ENCODE assay signal across 17 cellular contexts in the genomic region with DNA sequence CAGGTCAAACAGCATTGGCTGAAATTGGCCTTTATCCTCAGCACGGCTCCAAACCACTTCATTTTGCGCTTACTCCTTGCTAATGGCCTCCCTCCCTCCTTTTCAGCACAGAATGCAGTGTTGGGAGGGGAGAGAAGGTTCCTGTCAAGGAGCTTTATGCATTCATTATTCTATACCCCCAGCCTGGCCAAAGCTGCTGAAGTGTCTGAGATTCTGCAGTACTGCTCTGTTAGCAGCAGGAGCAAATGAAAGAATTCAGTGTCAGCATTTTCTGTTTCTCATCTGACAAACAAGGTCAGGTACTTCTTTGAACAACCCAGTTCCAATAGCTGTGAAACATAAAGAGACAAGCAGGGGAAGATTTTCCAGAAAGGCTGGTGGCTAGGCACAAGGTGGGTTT.
DNase-seq lines count a peak whose midpoint lies in the region; ATAC-seq and TF ChIP-seq lines count a peak whose summit lies in the region.
"Had no signal": no experiment of that assay in that cellular context is flagged by ENCODE, and none has a peak within 500 bp of the region (broad histone marks: within the 10 kb centered on the region; RNA-seq: fewer than 3 reads in every experiment).

No MANE protein-coding gene starts in this region.

- H3K4me3 ChIP-seq in HAP-1, result no peak overlapping the region
- H3K4me3 ChIP-seq: coronary artery, PC-9, psoas muscle, vagina had no signal

- no peaks in the 10 kb centered on the region for H3K36me3 ChIP-seq in HAP-1 (replicated peaks)
- H3K36me3 ChIP-seq: vagina had no signal

- H3K9me3 Mint-ChIP-seq in neural crest cell, result peaks cover 3% of the 10 kb centered on the region
- peaks cover 8% of the 10 kb centered on the region for H3K9me3 Mint-ChIP-seq in activated T-cell treated with anti-CD3 and anti-CD28 coated beads, Interleukin-2, amount 50 U/mL, for 4 hours

- no peak for ATAC-seq in stimulated activated naive CD8-positive, alpha-beta T cell treated with anti-CD3 and anti-CD28 coated beads, Interleukin-15, Interleukin-2, amounts not matched to agents 100 U/mL and 50 U/mL, for 24 hours
- no peak for ATAC-seq in activated T-cell treated with anti-CD3 and anti-CD28 coated beads, Interleukin-2, amount 50 U/mL, for 4 hours
- ATAC-seq: activated CD4-positive, CD25-positive, alpha-beta regulatory T cell treated with anti-CD3 and anti-CD28 coated beads, Interleukin-2, amount 50 U/mL, for 24 hours; psoas muscle; T-cell had no signal

- no peaks in the 10 kb centered on the region for H3K27me3 Mint-ChIP-seq in neural crest cell (ENCODE audit: low read depth)
- peaks cover 25% of the 10 kb centered on the region for H3K27me3 Mint-ChIP-seq in activated T-cell treated with anti-CD3 and anti-CD28 coated beads, Interleukin-2, amount 50 U/mL, for 4 hours (ENCODE audit: low read depth)

- no peak overlapping the region for H3K4me3 Mint-ChIP-seq in neural crest cell
- no peak overlapping the region for H3K4me3 Mint-ChIP-seq in activated T-cell treated with anti-CD3 and anti-CD28 coated beads, Interleukin-2, amount 50 U/mL, for 4 hours
- H3K4me3 Mint-ChIP-seq: activated T-cell treated with anti-CD3 and anti-CD28 coated beads, Interleukin-2, amount 50 U/mL, for 24 hours; T-cell had no signal

- 0 out of 2 replicates have a peak, but pooled peaks cover 3% of the 10 kb centered on the region for H3K27me3 ChIP-seq in HAP-1 (ENCODE audit: low read depth)
- H3K27me3 ChIP-seq: vagina had no signal

- H3K4me1 ChIP-seq in HAP-1, result no peaks in the 10 kb centered on the region
- H3K4me1 ChIP-seq: psoas muscle, vagina had no signal

- peaks cover 31% of the 10 kb centered on the region for H3K4me1 Mint-ChIP-seq in neural crest cell
- H3K4me1 Mint-ChIP-seq in activated T-cell treated with anti-CD3 and anti-CD28 coated beads, Interleukin-2, amount 50 U/mL, for 4 hours (ENCODE audit: low read depth), result no peaks in the 10 kb centered on the region
- H3K4me1 Mint-ChIP-seq: T-cell had no signal

- DNase-seq in HAP-1 (ENCODE audit: low spot score in 2 of 2) (peak; percentile 12 to 21), NCI-H1417 (lab: John Stamatoyannopoulos, UW) (peak; percentile 43 to 91 (median 80)), cerebellar cortex (ENCODE audit: low spot score) (peak; percentile 13), neural crest cell (ENCODE audit: low read depth, low spot score) (no peak)
- DNase-seq in activated CD4-positive, alpha-beta T cell treated with anti-CD3 and anti-CD28 coated beads, Interleukin-2, amount 50 U/mL, for 1 hour, result no peak
- no peak for DNase-seq in stimulated activated naive CD8-positive, alpha-beta T cell treated with anti-CD3 and anti-CD28 coated beads, Interleukin-15, Interleukin-2, amounts not matched to agents 100 U/mL and 50 U/mL, for 24 hours
- DNase-seq in activated CD4-positive, alpha-beta T cell treated with anti-CD3 and anti-CD28 coated beads, Interleukin-2, amount 50 U/mL, for 4 hours, result no peak
- no peak for DNase-seq in activated T-cell treated with anti-CD3 and anti-CD28 coated beads, Interleukin-2, amount 50 U/mL, for 4 hours
- DNase-seq: activated T-cell treated with anti-CD3 and anti-CD28 coated beads, Interleukin-2, amount 50 U/mL, for 24 hours; KBM-7; PC-9; psoas muscle; stimulated activated CD4-positive, alpha-beta T cell treated with anti-CD3 and anti-CD28 coated beads, Interleukin-2, amount 100 ng/mL, for 24 hours; T-cell had no signal

- H3K27ac Mint-ChIP-seq in neural crest cell (ENCODE audit: unreplicated experiment), result no peak overlapping the region
- H3K27ac Mint-ChIP-seq: activated T-cell treated with anti-CD3 and anti-CD28 coated beads, Interleukin-2, amount 50 U/mL, for 24 hours; T-cell had no signal

- in situ Hi-C loops in HAP-1 (cut with MboI; ENCODE audit: low sequenced_read_pairs), result no loop called here

- H3K9me3 ChIP-seq in HAP-1, result no peaks in the 10 kb centered on the region
- H3K9me3 ChIP-seq: psoas muscle, vagina had no signal

- TF ChIP-seq CTCF in neural crest cell (conservative IDR thresholded peaks at IDR 0.05), result peak; percentile 33

- H3K36me3 Mint-ChIP-seq in neural crest cell (ENCODE audit: low read depth), result no peaks in the 10 kb centered on the region
- H3K36me3 Mint-ChIP-seq in activated T-cell treated with anti-CD3 and anti-CD28 coated beads, Interleukin-2, amount 50 U/mL, for 4 hours (ENCODE audit: insufficient read depth), result no peaks in the 10 kb centered on the region
- H3K36me3 Mint-ChIP-seq: T-cell had no signal

Comparison
In these comparisons a context has a peak if more than half of its experiments do, and no peak if none do; other contexts are left out.
1. DNase-seq: peak in HAP-1 (2 of 2), NCI-H1417 (3 of 3) and cerebellar cortex (single experiment); none in neural crest cell (single experiment), activated CD4-positive, alpha-beta T cell treated with anti-CD3 and anti-CD28 coated beads, Interleukin-2, amount 50 U/mL, for 1 hour (single experiment), stimulated activated naive CD8-positive, alpha-beta T cell treated with anti-CD3 and anti-CD28 coated beads, Interleukin-15, Interleukin-2, amounts not matched to agents 100 U/mL and 50 U/mL, for 24 hours (single experiment), activated CD4-positive, alpha-beta T cell treated with anti-CD3 and anti-CD28 coated beads, Interleukin-2, amount 50 U/mL, for 4 hours (0 of 2) and activated T-cell treated with anti-CD3 and anti-CD28 coated beads, Interleukin-2, amount 50 U/mL, for 4 hours (single experiment).